Comparison of ENCODE assay signal across 11 cellular contexts in genomic region chr1:148729128-148729527, GRCh38. TPM values are rescaled to one million over a fixed set of nuclear protein-coding genes. Genes with fewer than 3 reads are reported as not detected.
DNase-seq lines count a peak whose midpoint lies in the region; ATAC-seq lines count a peak whose summit lies in the region.
"Not testable (repeated sequence)": the region's sequence is repeated elsewhere in the genome, so short reads cannot be mapped to it uniquely, and the experiment has no call there.
"Had no signal": no experiment of that assay in that cellular context is flagged by ENCODE, and none has a peak within 500 bp of the region (broad histone marks: within the 10 kb centered on the region; RNA-seq: fewer than 3 reads in every experiment).

No MANE protein-coding gene starts in this region.

- not testable (repeated sequence) for H3K4me1 Mint-ChIP-seq in stimulated activated effector memory CD8-positive, alpha-beta T cell treated with anti-CD3 and anti-CD28 coated beads, Interleukin-12 subunit alpha, Interleukin-12 subunit beta, amount 100 ng/mL, for 72 hours

- intact Hi-C loops in Right ventricle myocardium inferior (cut with DNase I) = not testable (repeated sequence)

- not testable (repeated sequence) for DNase-seq in Right ventricle myocardium inferior (ENCODE audit: missing footprints); stimulated activated effector memory CD8-positive, alpha-beta T cell treated with anti-CD3 and anti-CD28 coated beads, Interleukin-12 subunit alpha, Interleukin-12 subunit beta, amount 100 ng/mL, for 72 hours (ENCODE audit: low spot score in 2 of 2)

- H3K36me3 Mint-ChIP-seq in stimulated activated effector memory CD8-positive, alpha-beta T cell treated with anti-CD3 and anti-CD28 coated beads, Interleukin-12 subunit alpha, Interleukin-12 subunit beta, amount 100 ng/mL, for 72 hours = not testable (repeated sequence)

- H3K27ac Mint-ChIP-seq in stimulated activated effector memory CD8-positive, alpha-beta T cell treated with anti-CD3 and anti-CD28 coated beads, Interleukin-12 subunit alpha, Interleukin-12 subunit beta, amount 100 ng/mL, for 72 hours = not testable (repeated sequence)

- H3K4me3 Mint-ChIP-seq in stimulated activated effector memory CD8-positive, alpha-beta T cell treated with anti-CD3 and anti-CD28 coated beads, Interleukin-12 subunit alpha, Interleukin-12 subunit beta, amount 100 ng/mL, for 72 hours = not testable (repeated sequence)

- H3K9me3 Mint-ChIP-seq in stimulated activated effector memory CD8-positive, alpha-beta T cell treated with anti-CD3 and anti-CD28 coated beads, Interleukin-12 subunit alpha, Interleukin-12 subunit beta, amount 100 ng/mL, for 72 hours = not testable (repeated sequence)

- ATAC-seq in GM18502 (IDR thresholded peaks at IDR 0.05; ENCODE audit: poor library complexity, unreplicated experiment) (peak; percentile 74), GM19035 (IDR thresholded peaks at IDR 0.05; ENCODE audit: unreplicated experiment) (peak; percentile 70), GM21447 (IDR thresholded peaks at IDR 0.05; ENCODE audit: unreplicated experiment) (peak; percentile 70), HG02759 (IDR thresholded peaks at IDR 0.05; ENCODE audit: unreplicated experiment) (peak; percentile 77), HG03103 (IDR thresholded peaks at IDR 0.05; ENCODE audit: low read depth, unreplicated experiment) (peak; percentile 63), HG03565 (IDR thresholded peaks at IDR 0.05; ENCODE audit: unreplicated experiment) (peak; percentile 70), Right ventricle myocardium inferior (peak; percentile 72)
- ATAC-seq in stimulated activated effector memory CD8-positive, alpha-beta T cell treated with anti-CD3 and anti-CD28 coated beads, Interleukin-12 subunit alpha, Interleukin-12 subunit beta, amount 100 ng/mL, for 72 hours = peak; percentile 45

RNA-seq across cellular contexts. Expression of gene NUDT4B, which starts 19.4 kb away (rescaled TPM):
- 0.49 TPM for total RNA-seq in Right ventricle myocardium inferior
- total RNA-seq: cardiac septum, left ventricle myocardium inferior, ureter had no signal
